ENCODE assay signal across 1 cellular context in genomic region chr12:57111046-57111698, GRCh38.
TF ChIP-seq lines count a peak whose summit lies in the region.

Gene STAT6, minus strand, starts transcription at chr12:57111362. Its CDS starts 3,084 bp downstream, at chr12:57108278.

TF ChIP-seq in K562, 482 proteins besides CTCF, POLR2A, EP300 and RAD21 (continued from another document and continues in another):
- no peak for TF ChIP-seq ZMIZ1 (IDR thresholded peaks at IDR 0.05; ENCODE audit: low read depth in 2 of 2, low read length in 2 of 2)
- no peak for TF ChIP-seq POU5F1 (IDR thresholded peaks at IDR 0.05; ENCODE audit: borderline replicate concordance, low read depth, low read length, partially characterized antibody)
- TF ChIP-seq HCFC1 (IDR thresholded peaks at IDR 0.05; ENCODE audit: low read depth, low read length): no peak
- TF ChIP-seq ZNF212 (CRISPR knock-in tag; IDR thresholded peaks at IDR 0.05): no peak
- TF ChIP-seq HIVEP1 (CRISPR knock-in tag; IDR thresholded peaks at IDR 0.05): no peak
- no peak for TF ChIP-seq ETS1 (conservative IDR thresholded peaks at IDR 0.05; ENCODE audit: control insufficient read depth, low read depth, low read length)
- no peak for TF ChIP-seq SMC3 (conservative IDR thresholded peaks at IDR 0.05; ENCODE audit: insufficient read depth, low read depth, low read length)
- TF ChIP-seq MEF2D (tag; conservative IDR thresholded peaks at IDR 0.05; ENCODE audit: low read depth): 0 out of 2 replicates have a peak, but pooled peaks have one; percentile 22
- peak; percentile 24; the same call in 1 of the 2 replicates for TF ChIP-seq POLR2H (tag; IDR thresholded peaks at IDR 0.05; ENCODE audit: low read depth)
- TF ChIP-seq SMARCB1 (IDR thresholded peaks at IDR 0.05; ENCODE audit: insufficient read length, low read depth): no peak
- TF ChIP-seq MAZ (CRISPR knock-in tag; conservative IDR thresholded peaks at IDR 0.05 in 1 of 2, IDR thresholded peaks at IDR 0.05 in 1 of 2): no peak; a peak in 1 of 4 replicates
- no peak for TF ChIP-seq TARDBP (IDR thresholded peaks at IDR 0.05)
- TF ChIP-seq ZEB2 (IDR thresholded peaks at IDR 0.05): peak; percentile 61; the same call in 1 of the 2 replicates
- no peak for TF ChIP-seq HNRNPL (IDR thresholded peaks at IDR 0.05; ENCODE audit: low read depth, low read length)
- TF ChIP-seq POLR2AphosphoS5 (IDR thresholded peaks at IDR 0.05; ENCODE audit: control insufficient read depth, insufficient read depth, low read depth, low read length): 0 out of 2 replicates have a peak, but pooled peaks have one; percentile 33
- TF ChIP-seq KLF13 (tag; IDR thresholded peaks at IDR 0.05; ENCODE audit: borderline replicate concordance, low read depth): no peak
- TF ChIP-seq ZNF717 (CRISPR knock-in tag; IDR thresholded peaks at IDR 0.05): no peak
- peak; percentile 16; the same call in 1 of the 2 replicates for TF ChIP-seq NFIC (IDR thresholded peaks at IDR 0.05)
- TF ChIP-seq COPS2 (conservative IDR thresholded peaks at IDR 0.05): no peak
- TF ChIP-seq RCOR1 (IDR thresholded peaks at IDR 0.05; ENCODE audit: borderline replicate concordance in 1 of 2, low read depth in 2 of 2, low read length in 2 of 2): no peak
- TF ChIP-seq ZFX (CRISPR knock-in tag; IDR thresholded peaks at IDR 0.05): peak; percentile 59
- no peak for TF ChIP-seq SAFB (IDR thresholded peaks at IDR 0.05; ENCODE audit: borderline replicate concordance, low read depth, low read length)
- TF ChIP-seq PKNOX1 (IDR thresholded peaks at IDR 0.05): no peak
- TF ChIP-seq STAT5A (IDR thresholded peaks at IDR 0.05; ENCODE audit: borderline replicate concordance, low read length): no peak
- TF ChIP-seq CHCHD3 (CRISPR knock-in tag; IDR thresholded peaks at IDR 0.05): no peak
- TF ChIP-seq DDX20 (tag; IDR thresholded peaks at IDR 0.05; ENCODE audit: low read depth): no peak
- TF ChIP-seq ERF (CRISPR knock-in tag; IDR thresholded peaks at IDR 0.05): no peak
- no peak for TF ChIP-seq RBM25 (IDR thresholded peaks at IDR 0.05; ENCODE audit: low read depth, low read length, severe bottlenecking)
- no peak for TF ChIP-seq RBM34 (IDR thresholded peaks at IDR 0.05; ENCODE audit: borderline replicate concordance, insufficient read depth, low read length)
- TF ChIP-seq U2AF1 (optimal IDR thresholded peaks at IDR 0.05; ENCODE audit: low read depth, low read length): no peak
- TF ChIP-seq TCF3 (CRISPR knock-in tag; IDR thresholded peaks at IDR 0.05): no peak
- no peak for TF ChIP-seq NR3C1 (CRISPR knock-in tag; IDR thresholded peaks at IDR 0.05)
- no peak for TF ChIP-seq ZBTB8A (IDR thresholded peaks at IDR 0.05; ENCODE audit: partially characterized antibody)
- TF ChIP-seq BDP1 (IDR thresholded peaks at IDR 0.05; ENCODE audit: insufficient read depth, insufficient read length): no peak
- TF ChIP-seq ZNF121 (CRISPR knock-in tag; conservative IDR thresholded peaks at IDR 0.05): no peak
- no peak for TF ChIP-seq XRCC4 (IDR thresholded peaks at IDR 0.05; ENCODE audit: extremely low read depth, insufficient read depth, insufficient read length)
- TF ChIP-seq CLOCK (CRISPR knock-in tag; IDR thresholded peaks at IDR 0.05; ENCODE audit: borderline replicate concordance): no peak
- TF ChIP-seq RBM17 (IDR thresholded peaks at IDR 0.05; ENCODE audit: borderline replicate concordance, low read depth, low read length): no peak
- no peak for TF ChIP-seq RFX1 (IDR thresholded peaks at IDR 0.05)
- TF ChIP-seq ZKSCAN3 (CRISPR knock-in tag; IDR thresholded peaks at IDR 0.05): no peak
- TF ChIP-seq YY1 (IDR thresholded peaks at IDR 0.05; ENCODE audit: borderline replicate concordance in 1 of 3, control insufficient read depth in 1 of 3, extremely low read depth in 1 of 3, insufficient read depth in 3 of 3, insufficient read length in 1 of 3, insufficient replicate concordance in 2 of 3, low read depth in 1 of 3, low read length in 2 of 3): peak in 1 of 3 experiments; percentile 39
- TF ChIP-seq HEY1 (CRISPR knock-in tag; IDR thresholded peaks at IDR 0.05; ENCODE audit: borderline replicate concordance): no peak
- peak; percentile 76 for TF ChIP-seq CREM (IDR thresholded peaks at IDR 0.05; ENCODE audit: low read depth)
- peak; percentile 36; the same call in 1 of the 2 replicates for TF ChIP-seq MTA2 (IDR thresholded peaks at IDR 0.05; ENCODE audit: low read depth)
- TF ChIP-seq ZNF239 (CRISPR knock-in tag; IDR thresholded peaks at IDR 0.05): no peak
- no peak for TF ChIP-seq RHOXF2B (CRISPR knock-in tag; conservative IDR thresholded peaks at IDR 0.05)
- TF ChIP-seq TCF7L2 (IDR thresholded peaks at IDR 0.05; ENCODE audit: low read depth, low read length): no peak
- TF ChIP-seq MAFG (tag; conservative IDR thresholded peaks at IDR 0.05): no peak
- TF ChIP-seq PHF20 (IDR thresholded peaks at IDR 0.05; ENCODE audit: partially characterized antibody): peak; percentile 69
- no peak for TF ChIP-seq PRMT5 (CRISPR knock-in tag; IDR thresholded peaks at IDR 0.05)
- no peak for TF ChIP-seq SMAD1 (IDR thresholded peaks at IDR 0.05; ENCODE audit: low read depth, low read length, partially characterized antibody)
- TF ChIP-seq HDAC3 (IDR thresholded peaks at IDR 0.05; ENCODE audit: borderline replicate concordance, partially characterized antibody): no peak
- no peak for TF ChIP-seq ZNF165 (CRISPR knock-in tag; IDR thresholded peaks at IDR 0.05; ENCODE audit: borderline replicate concordance)
- TF ChIP-seq ZZZ3 (IDR thresholded peaks at IDR 0.05): no peak
- TF ChIP-seq THAP12 (CRISPR knock-in tag; IDR thresholded peaks at IDR 0.05): no peak
- no peak for TF ChIP-seq ZBTB43 (CRISPR knock-in tag; IDR thresholded peaks at IDR 0.05)
- no peak for TF ChIP-seq CHD2 (IDR thresholded peaks at IDR 0.05; ENCODE audit: low read depth, low read length)
- TF ChIP-seq LARP7 (IDR thresholded peaks at IDR 0.05): peak; percentile 66
- TF ChIP-seq MYC (IDR thresholded peaks at IDR 0.05; ENCODE audit: low read depth, low read length): peak; percentile 68
- TF ChIP-seq MYC (CRISPR knock-in tag; IDR thresholded peaks at IDR 0.05; ENCODE audit: borderline replicate concordance, low read depth): 0 out of 2 replicates have a peak, but pooled peaks have one; percentile 19
- peak; percentile 83; the same call in 1 of the 2 replicates for TF ChIP-seq HDGF (IDR thresholded peaks at IDR 0.05)
